In the genomic region with DNA sequence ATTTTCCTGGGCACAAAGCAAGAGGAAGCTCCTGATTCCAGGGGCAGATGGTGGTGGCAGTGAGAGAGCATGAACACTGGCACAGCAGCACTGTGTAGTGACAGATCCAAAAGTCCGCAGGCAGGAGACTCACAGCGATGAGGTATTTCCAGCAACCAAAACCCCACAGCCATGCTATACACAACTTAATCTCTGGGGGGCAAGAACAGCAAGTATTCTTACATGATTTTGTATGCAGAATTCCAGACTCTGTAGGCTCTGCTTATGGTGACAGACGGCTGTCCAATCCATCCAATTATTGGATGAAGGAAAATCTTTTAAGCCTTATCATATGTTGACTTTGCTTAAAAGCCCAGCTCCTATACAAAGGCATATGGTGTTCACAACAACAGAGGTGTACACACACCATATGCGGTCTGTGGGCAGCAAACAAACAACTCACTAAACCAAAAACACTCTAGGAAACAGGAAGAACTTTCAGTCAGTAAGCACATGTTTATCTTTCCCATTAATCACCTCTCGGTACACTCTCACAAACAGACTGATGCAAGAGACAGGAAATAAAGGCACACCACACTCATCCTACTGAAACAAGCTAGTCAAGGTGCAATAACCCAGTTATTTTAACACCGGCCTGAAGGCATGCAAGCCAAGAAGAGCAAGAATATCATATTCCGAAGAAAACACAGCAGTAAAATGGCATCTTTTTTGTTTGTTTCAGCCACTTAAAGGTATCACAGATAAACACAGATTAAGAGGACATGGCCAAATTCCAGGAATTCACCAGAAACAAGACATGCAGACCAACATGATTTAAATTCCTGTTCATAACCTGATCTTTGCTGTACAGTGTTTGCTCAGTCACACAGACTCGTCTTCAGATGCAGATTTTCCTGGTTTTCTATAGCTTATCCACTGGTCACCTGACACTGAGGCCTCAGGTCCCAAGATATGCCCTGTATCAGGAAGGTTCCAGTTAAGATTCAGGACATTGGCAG, we compare ENCODE assay signal across 1 cellular context.
TF ChIP-seq lines count a peak whose summit lies in the region.

No MANE protein-coding gene starts in this region.

TF ChIP-seq in K562, 482 proteins besides CTCF, POLR2A, EP300 and RAD21 (continued from another document and continues in another):
- TF ChIP-seq, protein P1, sequence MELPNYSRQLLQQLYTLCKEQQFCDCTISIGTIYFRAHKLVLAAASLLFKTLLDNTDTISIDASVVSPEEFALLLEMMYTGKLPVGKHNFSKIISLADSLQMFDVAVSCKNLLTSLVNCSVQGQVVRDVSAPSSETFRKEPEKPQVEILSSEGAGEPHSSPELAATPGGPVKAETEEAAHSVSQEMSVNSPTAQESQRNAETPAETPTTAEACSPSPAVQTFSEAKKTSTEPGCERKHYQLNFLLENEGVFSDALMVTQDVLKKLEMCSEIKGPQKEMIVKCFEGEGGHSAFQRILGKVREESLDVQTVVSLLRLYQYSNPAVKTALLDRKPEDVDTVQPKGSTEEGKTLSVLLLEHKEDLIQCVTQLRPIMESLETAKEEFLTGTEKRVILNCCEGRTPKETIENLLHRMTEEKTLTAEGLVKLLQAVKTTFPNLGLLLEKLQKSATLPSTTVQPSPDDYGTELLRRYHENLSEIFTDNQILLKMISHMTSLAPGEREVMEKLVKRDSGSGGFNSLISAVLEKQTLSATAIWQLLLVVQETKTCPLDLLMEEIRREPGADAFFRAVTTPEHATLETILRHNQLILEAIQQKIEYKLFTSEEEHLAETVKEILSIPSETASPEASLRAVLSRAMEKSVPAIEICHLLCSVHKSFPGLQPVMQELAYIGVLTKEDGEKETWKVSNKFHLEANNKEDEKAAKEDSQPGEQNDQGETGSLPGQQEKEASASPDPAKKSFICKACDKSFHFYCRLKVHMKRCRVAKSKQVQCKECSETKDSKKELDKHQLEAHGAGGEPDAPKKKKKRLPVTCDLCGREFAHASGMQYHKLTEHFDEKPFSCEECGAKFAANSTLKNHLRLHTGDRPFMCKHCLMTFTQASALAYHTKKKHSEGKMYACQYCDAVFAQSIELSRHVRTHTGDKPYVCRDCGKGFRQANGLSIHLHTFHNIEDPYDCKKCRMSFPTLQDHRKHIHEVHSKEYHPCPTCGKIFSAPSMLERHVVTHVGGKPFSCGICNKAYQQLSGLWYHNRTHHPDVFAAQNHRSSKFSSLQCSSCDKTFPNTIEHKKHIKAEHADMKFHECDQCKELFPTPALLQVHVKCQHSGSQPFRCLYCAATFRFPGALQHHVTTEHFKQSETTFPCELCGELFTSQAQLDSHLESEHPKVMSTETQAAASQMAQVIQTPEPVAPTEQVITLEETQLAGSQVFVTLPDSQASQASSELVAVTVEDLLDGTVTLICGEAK (IDR thresholded peaks at IDR 0.05), result 0 out of 2 replicates have a peak, but pooled peaks have one; percentile 10
- TF ChIP-seq, protein P1 (CRISPR knock-in tag; IDR thresholded peaks at IDR 0.05), result no peak
- no peak for TF ChIP-seq SIX5 (IDR thresholded peaks at IDR 0.05; ENCODE audit: borderline replicate concordance in 1 of 2, insufficient read depth in 1 of 2, low read depth in 1 of 2, low read length in 2 of 2)
- TF ChIP-seq KHSRP (IDR thresholded peaks at IDR 0.05), result no peak
- TF ChIP-seq, protein P2, sequence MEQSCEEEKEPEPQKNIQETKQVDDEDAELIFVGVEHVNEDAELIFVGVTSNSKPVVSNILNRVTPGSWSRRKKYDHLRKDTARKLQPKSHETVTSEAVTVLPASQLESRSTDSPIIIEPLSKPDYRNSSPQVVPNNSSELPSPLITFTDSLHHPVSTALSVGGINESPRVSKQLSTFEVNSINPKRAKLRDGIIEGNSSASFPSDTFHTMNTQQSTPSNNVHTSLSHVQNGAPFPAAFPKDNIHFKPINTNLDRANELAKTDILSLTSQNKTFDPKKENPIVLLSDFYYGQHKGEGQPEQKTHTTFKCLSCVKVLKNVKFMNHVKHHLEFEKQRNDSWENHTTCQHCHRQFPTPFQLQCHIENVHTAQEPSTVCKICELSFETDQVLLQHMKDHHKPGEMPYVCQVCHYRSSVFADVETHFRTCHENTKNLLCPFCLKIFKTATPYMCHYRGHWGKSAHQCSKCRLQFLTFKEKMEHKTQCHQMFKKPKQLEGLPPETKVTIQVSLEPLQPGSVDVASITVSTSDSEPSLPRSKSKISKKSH (CRISPR knock-in tag; IDR thresholded peaks at IDR 0.05), result no peak
- no peak for TF ChIP-seq NFE2 (IDR thresholded peaks at IDR 0.05; ENCODE audit: low read depth)
- no peak for TF ChIP-seq HNRNPK (IDR thresholded peaks at IDR 0.05; ENCODE audit: low read depth, low read length, poor library complexity, severe bottlenecking)
- no peak for TF ChIP-seq HOXB6 (CRISPR knock-in tag; IDR thresholded peaks at IDR 0.05; ENCODE audit: borderline replicate concordance)
- TF ChIP-seq NR2F6 (CRISPR knock-in tag; IDR thresholded peaks at IDR 0.05), result no peak
- no peak for TF ChIP-seq SMAD2 (IDR thresholded peaks at IDR 0.05; ENCODE audit: low read depth, low read length)
- no peak for TF ChIP-seq RHOXF2B (CRISPR knock-in tag; conservative IDR thresholded peaks at IDR 0.05)
- TF ChIP-seq, protein P3, sequence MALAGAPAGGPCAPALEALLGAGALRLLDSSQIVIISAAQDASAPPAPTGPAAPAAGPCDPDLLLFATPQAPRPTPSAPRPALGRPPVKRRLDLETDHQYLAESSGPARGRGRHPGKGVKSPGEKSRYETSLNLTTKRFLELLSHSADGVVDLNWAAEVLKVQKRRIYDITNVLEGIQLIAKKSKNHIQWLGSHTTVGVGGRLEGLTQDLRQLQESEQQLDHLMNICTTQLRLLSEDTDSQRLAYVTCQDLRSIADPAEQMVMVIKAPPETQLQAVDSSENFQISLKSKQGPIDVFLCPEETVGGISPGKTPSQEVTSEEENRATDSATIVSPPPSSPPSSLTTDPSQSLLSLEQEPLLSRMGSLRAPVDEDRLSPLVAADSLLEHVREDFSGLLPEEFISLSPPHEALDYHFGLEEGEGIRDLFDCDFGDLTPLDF (CRISPR knock-in tag; IDR thresholded peaks at IDR 0.05), result no peak
- no peak for TF ChIP-seq SAFB2 (IDR thresholded peaks at IDR 0.05; ENCODE audit: borderline replicate concordance, low read depth, low read length, severe bottlenecking)
- TF ChIP-seq, protein P4, sequence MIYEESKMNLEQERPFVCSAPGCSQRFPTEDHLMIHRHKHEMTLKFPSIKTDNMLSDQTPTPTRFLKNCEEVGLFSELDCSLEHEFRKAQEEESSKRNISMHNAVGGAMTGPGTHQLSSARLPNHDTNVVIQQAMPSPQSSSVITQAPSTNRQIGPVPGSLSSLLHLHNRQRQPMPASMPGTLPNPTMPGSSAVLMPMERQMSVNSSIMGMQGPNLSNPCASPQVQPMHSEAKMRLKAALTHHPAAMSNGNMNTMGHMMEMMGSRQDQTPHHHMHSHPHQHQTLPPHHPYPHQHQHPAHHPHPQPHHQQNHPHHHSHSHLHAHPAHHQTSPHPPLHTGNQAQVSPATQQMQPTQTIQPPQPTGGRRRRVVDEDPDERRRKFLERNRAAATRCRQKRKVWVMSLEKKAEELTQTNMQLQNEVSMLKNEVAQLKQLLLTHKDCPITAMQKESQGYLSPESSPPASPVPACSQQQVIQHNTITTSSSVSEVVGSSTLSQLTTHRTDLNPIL (CRISPR knock-in tag; IDR thresholded peaks at IDR 0.05), result no peak
- TF ChIP-seq, protein P5, sequence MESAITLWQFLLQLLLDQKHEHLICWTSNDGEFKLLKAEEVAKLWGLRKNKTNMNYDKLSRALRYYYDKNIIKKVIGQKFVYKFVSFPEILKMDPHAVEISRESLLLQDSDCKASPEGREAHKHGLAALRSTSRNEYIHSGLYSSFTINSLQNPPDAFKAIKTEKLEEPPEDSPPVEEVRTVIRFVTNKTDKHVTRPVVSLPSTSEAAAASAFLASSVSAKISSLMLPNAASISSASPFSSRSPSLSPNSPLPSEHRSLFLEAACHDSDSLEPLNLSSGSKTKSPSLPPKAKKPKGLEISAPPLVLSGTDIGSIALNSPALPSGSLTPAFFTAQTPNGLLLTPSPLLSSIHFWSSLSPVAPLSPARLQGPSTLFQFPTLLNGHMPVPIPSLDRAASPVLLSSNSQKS (CRISPR knock-in tag; IDR thresholded peaks at IDR 0.05), result no peak
- TF ChIP-seq ZNF717 (CRISPR knock-in tag; IDR thresholded peaks at IDR 0.05), result no peak
- TF ChIP-seq, protein P6, sequence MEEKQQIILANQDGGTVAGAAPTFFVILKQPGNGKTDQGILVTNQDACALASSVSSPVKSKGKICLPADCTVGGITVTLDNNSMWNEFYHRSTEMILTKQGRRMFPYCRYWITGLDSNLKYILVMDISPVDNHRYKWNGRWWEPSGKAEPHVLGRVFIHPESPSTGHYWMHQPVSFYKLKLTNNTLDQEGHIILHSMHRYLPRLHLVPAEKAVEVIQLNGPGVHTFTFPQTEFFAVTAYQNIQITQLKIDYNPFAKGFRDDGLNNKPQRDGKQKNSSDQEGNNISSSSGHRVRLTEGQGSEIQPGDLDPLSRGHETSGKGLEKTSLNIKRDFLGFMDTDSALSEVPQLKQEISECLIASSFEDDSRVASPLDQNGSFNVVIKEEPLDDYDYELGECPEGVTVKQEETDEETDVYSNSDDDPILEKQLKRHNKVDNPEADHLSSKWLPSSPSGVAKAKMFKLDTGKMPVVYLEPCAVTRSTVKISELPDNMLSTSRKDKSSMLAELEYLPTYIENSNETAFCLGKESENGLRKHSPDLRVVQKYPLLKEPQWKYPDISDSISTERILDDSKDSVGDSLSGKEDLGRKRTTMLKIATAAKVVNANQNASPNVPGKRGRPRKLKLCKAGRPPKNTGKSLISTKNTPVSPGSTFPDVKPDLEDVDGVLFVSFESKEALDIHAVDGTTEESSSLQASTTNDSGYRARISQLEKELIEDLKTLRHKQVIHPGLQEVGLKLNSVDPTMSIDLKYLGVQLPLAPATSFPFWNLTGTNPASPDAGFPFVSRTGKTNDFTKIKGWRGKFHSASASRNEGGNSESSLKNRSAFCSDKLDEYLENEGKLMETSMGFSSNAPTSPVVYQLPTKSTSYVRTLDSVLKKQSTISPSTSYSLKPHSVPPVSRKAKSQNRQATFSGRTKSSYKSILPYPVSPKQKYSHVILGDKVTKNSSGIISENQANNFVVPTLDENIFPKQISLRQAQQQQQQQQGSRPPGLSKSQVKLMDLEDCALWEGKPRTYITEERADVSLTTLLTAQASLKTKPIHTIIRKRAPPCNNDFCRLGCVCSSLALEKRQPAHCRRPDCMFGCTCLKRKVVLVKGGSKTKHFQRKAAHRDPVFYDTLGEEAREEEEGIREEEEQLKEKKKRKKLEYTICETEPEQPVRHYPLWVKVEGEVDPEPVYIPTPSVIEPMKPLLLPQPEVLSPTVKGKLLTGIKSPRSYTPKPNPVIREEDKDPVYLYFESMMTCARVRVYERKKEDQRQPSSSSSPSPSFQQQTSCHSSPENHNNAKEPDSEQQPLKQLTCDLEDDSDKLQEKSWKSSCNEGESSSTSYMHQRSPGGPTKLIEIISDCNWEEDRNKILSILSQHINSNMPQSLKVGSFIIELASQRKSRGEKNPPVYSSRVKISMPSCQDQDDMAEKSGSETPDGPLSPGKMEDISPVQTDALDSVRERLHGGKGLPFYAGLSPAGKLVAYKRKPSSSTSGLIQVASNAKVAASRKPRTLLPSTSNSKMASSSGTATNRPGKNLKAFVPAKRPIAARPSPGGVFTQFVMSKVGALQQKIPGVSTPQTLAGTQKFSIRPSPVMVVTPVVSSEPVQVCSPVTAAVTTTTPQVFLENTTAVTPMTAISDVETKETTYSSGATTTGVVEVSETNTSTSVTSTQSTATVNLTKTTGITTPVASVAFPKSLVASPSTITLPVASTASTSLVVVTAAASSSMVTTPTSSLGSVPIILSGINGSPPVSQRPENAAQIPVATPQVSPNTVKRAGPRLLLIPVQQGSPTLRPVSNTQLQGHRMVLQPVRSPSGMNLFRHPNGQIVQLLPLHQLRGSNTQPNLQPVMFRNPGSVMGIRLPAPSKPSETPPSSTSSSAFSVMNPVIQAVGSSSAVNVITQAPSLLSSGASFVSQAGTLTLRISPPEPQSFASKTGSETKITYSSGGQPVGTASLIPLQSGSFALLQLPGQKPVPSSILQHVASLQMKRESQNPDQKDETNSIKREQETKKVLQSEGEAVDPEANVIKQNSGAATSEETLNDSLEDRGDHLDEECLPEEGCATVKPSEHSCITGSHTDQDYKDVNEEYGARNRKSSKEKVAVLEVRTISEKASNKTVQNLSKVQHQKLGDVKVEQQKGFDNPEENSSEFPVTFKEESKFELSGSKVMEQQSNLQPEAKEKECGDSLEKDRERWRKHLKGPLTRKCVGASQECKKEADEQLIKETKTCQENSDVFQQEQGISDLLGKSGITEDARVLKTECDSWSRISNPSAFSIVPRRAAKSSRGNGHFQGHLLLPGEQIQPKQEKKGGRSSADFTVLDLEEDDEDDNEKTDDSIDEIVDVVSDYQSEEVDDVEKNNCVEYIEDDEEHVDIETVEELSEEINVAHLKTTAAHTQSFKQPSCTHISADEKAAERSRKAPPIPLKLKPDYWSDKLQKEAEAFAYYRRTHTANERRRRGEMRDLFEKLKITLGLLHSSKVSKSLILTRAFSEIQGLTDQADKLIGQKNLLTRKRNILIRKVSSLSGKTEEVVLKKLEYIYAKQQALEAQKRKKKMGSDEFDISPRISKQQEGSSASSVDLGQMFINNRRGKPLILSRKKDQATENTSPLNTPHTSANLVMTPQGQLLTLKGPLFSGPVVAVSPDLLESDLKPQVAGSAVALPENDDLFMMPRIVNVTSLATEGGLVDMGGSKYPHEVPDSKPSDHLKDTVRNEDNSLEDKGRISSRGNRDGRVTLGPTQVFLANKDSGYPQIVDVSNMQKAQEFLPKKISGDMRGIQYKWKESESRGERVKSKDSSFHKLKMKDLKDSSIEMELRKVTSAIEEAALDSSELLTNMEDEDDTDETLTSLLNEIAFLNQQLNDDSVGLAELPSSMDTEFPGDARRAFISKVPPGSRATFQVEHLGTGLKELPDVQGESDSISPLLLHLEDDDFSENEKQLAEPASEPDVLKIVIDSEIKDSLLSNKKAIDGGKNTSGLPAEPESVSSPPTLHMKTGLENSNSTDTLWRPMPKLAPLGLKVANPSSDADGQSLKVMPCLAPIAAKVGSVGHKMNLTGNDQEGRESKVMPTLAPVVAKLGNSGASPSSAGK (IDR thresholded peaks at IDR 0.05), result peak; percentile 57
- TF ChIP-seq MAFK (IDR thresholded peaks at IDR 0.05; ENCODE audit: low read length), result no peak
- no peak for TF ChIP-seq RBM15 (IDR thresholded peaks at IDR 0.05; ENCODE audit: insufficient read depth, low read length)
- no peak for TF ChIP-seq NR3C1 (CRISPR knock-in tag; IDR thresholded peaks at IDR 0.05)
- no peak for TF ChIP-seq ZNF174 (CRISPR knock-in tag; IDR thresholded peaks at IDR 0.05)
